5 cellular contexts compared by ENCODE assay signal in the genomic region with DNA sequence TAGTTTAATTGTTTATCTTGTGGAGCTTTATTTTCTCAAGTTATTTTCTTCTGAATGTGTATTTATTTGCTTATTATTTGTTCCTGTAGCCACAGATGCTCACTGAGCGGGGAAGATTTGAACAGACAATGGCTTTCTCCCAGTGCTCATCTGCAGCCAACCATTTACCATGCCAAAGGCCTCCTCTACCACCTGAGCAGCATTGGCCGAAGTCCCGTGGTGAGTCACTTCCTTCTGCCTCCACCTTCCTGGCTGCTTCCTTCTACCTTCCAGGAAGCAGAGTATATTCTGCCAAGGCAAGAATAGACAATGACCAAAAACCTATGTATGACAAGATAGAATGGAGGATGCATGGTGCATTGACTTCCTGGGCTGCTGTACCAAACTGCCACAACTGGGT.
"Had no signal": no experiment of that assay in that cellular context is flagged by ENCODE, and none has a peak within 500 bp of the region (broad histone marks: within the 10 kb centered on the region; RNA-seq: fewer than 3 reads in every experiment).

No MANE protein-coding gene starts in this region.

- ATAC-seq: GM23338, K562 had no signal

- H3K27ac Mint-ChIP-seq: GM23338, H9 had no signal

- H3K4me3 ChIP-seq: GM23338, K562 had no signal

- H3K4me3 Mint-ChIP-seq: GM23338, H9 had no signal

- DNase-seq: H9, HCEC 1CT, IMR-90 had no signal
